ENCODE assay signal across 21 cellular contexts in genomic region chr1:84946631-84947030, GRCh38. TPM values are rescaled to one million over a fixed set of nuclear protein-coding genes. Genes with fewer than 3 reads are reported as not detected.
DNase-seq lines count a peak whose midpoint lies in the region; ATAC-seq and TF ChIP-seq lines count a peak whose summit lies in the region.
"Had no signal": no experiment of that assay in that cellular context is flagged by ENCODE, and none has a peak within 500 bp of the region (broad histone marks: within the 10 kb centered on the region; RNA-seq: fewer than 3 reads in every experiment).

No MANE protein-coding gene starts in this region.

- peak overlapping the region; percentile 88 for H3K4me2 ChIP-seq in GM23248 (ENCODE audit: unreplicated experiment)

- peaks cover 11% of the 10 kb centered on the region; the same call in 1 of the 2 replicates for H3F3A ChIP-seq in GM23248 (ENCODE audit: insufficient read depth)

- no peaks in the 10 kb centered on the region for H3K9me2 ChIP-seq in GM23248 (ENCODE audit: insufficient read depth)

- H3K9ac ChIP-seq in GM23248 = 0 out of 2 replicates have a peak overlapping the region, but pooled peaks have one; percentile 22
- no peak overlapping the region for H3K9ac ChIP-seq in SK-N-MC (ENCODE audit: insufficient read length)
- H3K9ac ChIP-seq: KMS-11 had no signal

- 82% methylated on average over 4 of the region's 4 CpGs for WGBS in GM23248 (ENCODE audit: low coverage in 1 of 2, low lambda C conversion rate in 2 of 2, missing lambda C conversion rate in 2 of 2), 2 experiments

- ATAC-seq in GM18868 (IDR thresholded peaks at IDR 0.05; ENCODE audit: unreplicated experiment) (no peak), HG02870 (IDR thresholded peaks at IDR 0.05; ENCODE audit: unreplicated experiment) (no peak), HG02678 (IDR thresholded peaks at IDR 0.05; ENCODE audit: unreplicated experiment) (no peak)
- ATAC-seq: activated CD8-positive, alpha-beta T cell treated with anti-CD3 and anti-CD28 coated beads, Interleukin-2, amount 10 ng/mL, durations not matched to agents 7 days and 5 days; activated naive CD8-positive, alpha-beta T cell treated with anti-CD3 and anti-CD28 coated beads, Interleukin-2, amount 50 U/mL, for 24 hours had no signal

- CTCF ChIA-PET in AG04450 (lab: Charles Lee) = interaction anchor here (0.9 to 9.7 kb wide), 3 partner anchors 9 to 312 kb away, joined by 3 to 330 read pairs (median 7); partner anchors contain the start of gene C1orf52

- in situ Hi-C loops in GM23248 (cut with MboI) = loop anchor here (10.0 to 25.0 kb wide), 3 partner anchors 308 to 459 kb away; partner anchors contain the start of genes C1orf52 and RPF1

- H3K36me3 ChIP-seq in GM23248 (ENCODE audit: low read depth) = no peaks in the 10 kb centered on the region
- H3K36me3 ChIP-seq in SK-N-MC (ENCODE audit: insufficient read depth, low read length) = no peaks in the 10 kb centered on the region
- H3K36me3 ChIP-seq: cardiac muscle cell had no signal

- POLR2A ChIA-PET in AG04450 (lab: Yijun Ruan, JAX) = interaction anchor here (0.6 kb wide), 1 partner anchor 308 kb away, joined by 4 read pairs; no protein-coding TSS in a partner anchor

- no peaks in the 10 kb centered on the region for H3K79me2 ChIP-seq in GM23248 (ENCODE audit: insufficient read depth)

- H2AFZ ChIP-seq in GM23248 = no peak overlapping the region

- H4K20me1 ChIP-seq in GM23248 (ENCODE audit: insufficient read depth) = no peaks in the 10 kb centered on the region

- H3K9me3 ChIP-seq in AG04450 (ENCODE audit: control insufficient read depth, insufficient read depth, low read length) = peaks cover 3% of the 10 kb centered on the region; the same call in 1 of the 2 replicates
- no peaks in the 10 kb centered on the region for H3K9me3 ChIP-seq in GM23248 (ENCODE audit: low read depth)
- H3K9me3 ChIP-seq in SK-N-MC (ENCODE audit: low read depth, low read length) = no peaks in the 10 kb centered on the region
- H3K9me3 ChIP-seq: Caco-2 had no signal

- peaks cover 19% of the 10 kb centered on the region for H3K4me1 ChIP-seq in GM23248 (ENCODE audit: insufficient read depth)
- H3K4me1 ChIP-seq: Caco-2 had no signal

- H3K4me3 ChIP-seq in AG04450 (ENCODE audit: low read depth, low read length) (no peak overlapping the region), GM23248 (no peak overlapping the region), SK-N-MC (no peak overlapping the region)
- H3K4me3 ChIP-seq: cardiac muscle cell, dorsolateral prefrontal cortex had no signal

- TF ChIP-seq CTCF in AG04450 (IDR thresholded peaks at IDR 0.05; ENCODE audit: low read depth, low read length) = no peak

- H3K27me3 ChIP-seq in AG04450 (ENCODE audit: control insufficient read depth, insufficient read depth, low read length) (peaks cover 6% of the 10 kb centered on the region), GM23248 (replicated peaks; ENCODE audit: insufficient read depth) (no peaks in the 10 kb centered on the region)
- H3K27me3 ChIP-seq: cardiac muscle cell had no signal

- peak; percentile 13 for DNase-seq in AG04450 (ENCODE audit: low read depth, low spot score)
- DNase-seq in GM23248 = peak; percentile 41
- DNase-seq in SK-N-MC (ENCODE audit: low read depth, low spot score) = no peak
- DNase-seq in fibroblast of gingiva (ENCODE audit: low read depth) = peak; percentile 16
- DNase-seq in GDM1 (lab: John Stamatoyannopoulos, UW) = no peak
- DNase-seq: activated CD8-positive, alpha-beta T cell treated with anti-CD3 and anti-CD28 coated beads, Interleukin-2, amount 10 ng/mL, durations not matched to agents 7 days and 5 days; activated naive CD8-positive, alpha-beta T cell treated with anti-CD3 and anti-CD28 coated beads, Interleukin-2, amount 50 U/mL, for 24 hours; Caco-2; dorsolateral prefrontal cortex; NCI-H2171 treated with DMSO at 0.1 percent for 48 hours; RPMI8226; stimulated activated CD4-positive, alpha-beta T cell treated with anti-CD3 and anti-CD28 coated beads, Interleukin-2, amount 100 ng/mL, for 24 hours; SW 1271 had no signal

- H3K27ac ChIP-seq in AG04450 (ENCODE audit: low read depth, low read length) (no peak overlapping the region), GM23248 (peak overlapping the region; percentile 55), SK-N-MC (peak overlapping the region; percentile 72)
- H3K27ac ChIP-seq: cardiac muscle cell, dorsolateral prefrontal cortex, KMS-11 had no signal

RNA-seq across cellular contexts. Expression of gene MCOLN2, which starts 50.3 kb away (rescaled TPM):
- polyA plus RNA-seq in AG04450 (2011; rRNA removed) = 0.37 and 0.41 TPM in 2 replicates
- polyA minus RNA-seq in AG04450 (2011; rRNA and poly(A)+ RNA removed) = 0.17 and 0.18 TPM in 2 replicates
- total RNA-seq in GM23248 (2014; rRNA removed; shearing (Covaris generic)) = 1.0 TPM in 1 of 2 replicates, not detected in the other
- 0.25 and 0.31 TPM in 2 replicates for polyA plus RNA-seq in GM23248 (2016; fragmentation: Nextera tagmentation; extraction: Ambion mirVana)
- total RNA-seq: Caco-2, cardiac muscle cell, osteocyte had no signal
- polyA plus RNA-seq: cardiac muscle cell had no signal

RNA-seq across cellular contexts. Expression of gene LPAR3, which starts 53.6 kb away (rescaled TPM):
- polyA plus RNA-seq in AG04450 (2011; rRNA removed) (3.5 and 4.8 TPM in 2 replicates), GM23248 (2016; fragmentation: Nextera tagmentation; extraction: Ambion mirVana) (not detected in 2 replicates)
- 9.2 and 11.2 TPM in 2 replicates for polyA minus RNA-seq in AG04450 (2011; rRNA and poly(A)+ RNA removed)
- 0.32 and 1.1 TPM in 2 replicates for total RNA-seq in GM23248 (2014; rRNA removed; shearing (Covaris generic))
- total RNA-seq: Caco-2, G401, osteocyte had no signal
- polyA plus RNA-seq: liver had no signal

Comparison
In these comparisons a context has a peak if more than half of its experiments do, and no peak if none do; other contexts are left out.
1. DNase-seq: peak in AG04450 (single experiment), GM23248 (single experiment) and fibroblast of gingiva (single experiment); none in SK-N-MC (single experiment) and GDM1 (single experiment).